In the genomic region with DNA sequence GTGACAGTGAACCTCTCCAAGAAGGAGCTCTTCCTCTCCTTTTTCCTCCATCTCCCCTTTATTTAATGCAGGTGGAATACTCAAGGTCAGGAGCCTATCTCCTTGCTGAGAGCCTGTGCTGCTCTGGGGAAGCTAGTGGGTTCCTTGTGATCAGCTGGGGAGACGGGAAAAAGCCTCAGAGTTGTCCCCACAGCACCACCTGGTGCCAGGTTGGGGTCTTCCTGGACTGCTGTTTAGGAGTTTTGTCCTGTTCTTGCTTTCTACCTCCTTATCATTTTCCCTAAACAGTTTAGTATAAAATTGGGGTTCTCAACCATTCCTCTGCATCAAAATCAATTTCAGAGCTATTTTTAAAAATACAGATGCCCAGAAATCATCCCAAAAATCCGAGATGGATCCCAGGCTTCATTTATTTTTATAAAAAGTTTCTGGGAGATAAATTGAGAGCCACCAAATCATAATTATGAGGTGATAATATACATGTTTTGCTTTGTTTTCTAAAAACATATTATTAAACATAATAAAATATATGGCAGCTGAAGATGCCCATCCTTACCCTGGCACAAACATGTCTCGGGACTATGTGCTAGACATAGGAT, we compare ENCODE assay signal across 9 cellular contexts. TPM values are rescaled to one million over a fixed set of nuclear protein-coding genes. Genes with fewer than 3 reads are reported as not detected.
DNase-seq lines count a peak whose midpoint lies in the region; ATAC-seq and TF ChIP-seq lines count a peak whose summit lies in the region.
"Had no signal": no experiment of that assay in that cellular context is flagged by ENCODE, and none has a peak within 500 bp of the region (broad histone marks: within the 10 kb centered on the region; RNA-seq: fewer than 3 reads in every experiment).

No MANE protein-coding gene starts in this region.

- H3K27me3 ChIP-seq in cardiac muscle cell, result no peaks in the 10 kb centered on the region
- H3K27me3 ChIP-seq in mesendoderm (ENCODE audit: insufficient read depth, low read length, poor library complexity), result no peaks in the 10 kb centered on the region

- intact Hi-C loops in cardiac septum (cut with DNase I), result no loop called here

- peak; percentile 42 for ATAC-seq in HG02981 (IDR thresholded peaks at IDR 0.05; ENCODE audit: unreplicated experiment)

- H3K79me1 ChIP-seq in mesendoderm (ENCODE audit: low read length), result no peaks in the 10 kb centered on the region

- no peak overlapping the region for H2BK15ac ChIP-seq in mesendoderm (replicated peaks; ENCODE audit: low read depth)

- no peak overlapping the region for H3K4me2 ChIP-seq in mesendoderm (ENCODE audit: low read length)

- H3K4me3 ChIP-seq in cardiac muscle cell (no peak overlapping the region), cardiac fibroblast (replicated peaks in 1 of 2; ENCODE audit: low read depth in 2 of 2, low read length in 2 of 2) (no peak overlapping the region), mesendoderm (ENCODE audit: low read length) (no peak overlapping the region)

- no peaks in the 10 kb centered on the region for H3K36me3 ChIP-seq in cardiac muscle cell
- no peaks in the 10 kb centered on the region for H3K36me3 ChIP-seq in mesendoderm (ENCODE audit: control insufficient read depth, insufficient read depth, low read length)

- peak; percentile 74 to 77 for DNase-seq in cardiac muscle cell (ENCODE audit: low read depth in 1 of 2, low spot score in 1 of 2)
- no peak for DNase-seq in cardiac septum (ENCODE audit: low spot score)
- peak; percentile 47 for DNase-seq in NCI-H82 treated with DMSO at 0.1 percent for 48 hours (lab: John Stamatoyannopoulos, UW; ENCODE audit: unreplicated experiment)
- DNase-seq in cardiac fibroblast (ENCODE audit: low read depth in 2 of 2), result peak; percentile 67 to 72
- DNase-seq in mesendoderm, result peak; percentile 92
- DNase-seq in NCI-H187 (lab: John Stamatoyannopoulos, UW), result no peak
- DNase-seq in NCI-H1048 (lab: John Stamatoyannopoulos, UW), result no peak

- H3K18ac ChIP-seq in mesendoderm (ENCODE audit: low read length), result no peak overlapping the region

- no peak overlapping the region for H4K5ac ChIP-seq in mesendoderm (ENCODE audit: low read length)

- TF ChIP-seq CTCF in cardiac muscle cell (IDR thresholded peaks at IDR 0.05; ENCODE audit: low read depth, low read length), result peak; percentile 63
- peak; percentile 70 for TF ChIP-seq CTCF in cardiac fibroblast (IDR thresholded peaks at IDR 0.05; ENCODE audit: low read depth, low read length)

- no peak overlapping the region for H2BK5ac ChIP-seq in mesendoderm (ENCODE audit: low read length)

- WGBS in mesendoderm (ENCODE audit: extremely low coverage, insufficient coverage, low lambda C conversion rate), result no CpG with 5 or more reads among the region's 3 CpGs

- H2BK120ac ChIP-seq in mesendoderm (ENCODE audit: low read depth, low read length), result no peak overlapping the region

- no peak overlapping the region for H3K56ac ChIP-seq in mesendoderm (ENCODE audit: low read length)

- no peak overlapping the region for H4K8ac ChIP-seq in mesendoderm (ENCODE audit: low read depth, low read length)

- H3K23ac ChIP-seq in mesendoderm (ENCODE audit: low read length), result no peak overlapping the region

- no peaks in the 10 kb centered on the region for H3K9me3 ChIP-seq in cardiac muscle cell (ENCODE audit: low read depth)

- H3K4me1 ChIP-seq in cardiac muscle cell (ENCODE audit: low read depth) (no peaks in the 10 kb centered on the region), mesendoderm (ENCODE audit: control insufficient read depth, low read depth, low read length) (no peaks in the 10 kb centered on the region)

- H3K79me2 ChIP-seq in mesendoderm (ENCODE audit: control insufficient read depth, insufficient read depth, low read length), result no peaks in the 10 kb centered on the region

- H3K27ac ChIP-seq in cardiac muscle cell, result no peak overlapping the region
- H3K27ac ChIP-seq in mesendoderm (ENCODE audit: low read depth, low read length), result no peak overlapping the region

- H3K9ac ChIP-seq in mesendoderm (ENCODE audit: low read length), result no peak overlapping the region

- no peak overlapping the region for H3K4ac ChIP-seq in mesendoderm (ENCODE audit: low read depth, low read length)

- no peak overlapping the region for H2AK5ac ChIP-seq in mesendoderm (ENCODE audit: low read length)

RNA-seq across cellular contexts. Expression of a gene that starts 44.3 kb away (rescaled TPM):
- 0.04 and 0.06 TPM in 2 replicates for total RNA-seq in cardiac muscle cell
- 0.01 TPM in 1 of 2 replicates, not detected in the other for polyA plus RNA-seq in cardiac muscle cell
- total RNA-seq in cardiac septum, result 0.13 TPM
- polyA plus RNA-seq in mesendoderm (2013, experiment 1 of 2), result 3.8 TPM
- polyA plus RNA-seq in mesendoderm (2013, experiment 2 of 2), result 4.1 TPM
- total RNA-seq: dermis microvascular lymphatic vessel endothelial cell had no signal

Comparison
In these comparisons a context has a peak if more than half of its experiments do, and no peak if none do; other contexts are left out.
1. DNase-seq: peak in cardiac muscle cell (2 of 2), NCI-H82 treated with DMSO at 0.1 percent for 48 hours (single experiment), cardiac fibroblast (2 of 2) and mesendoderm (single experiment); none in cardiac septum (single experiment), NCI-H187 (0 of 2) and NCI-H1048 (single experiment).